Comparison of ENCODE assay signal across 1 cellular context in the genomic region with DNA sequence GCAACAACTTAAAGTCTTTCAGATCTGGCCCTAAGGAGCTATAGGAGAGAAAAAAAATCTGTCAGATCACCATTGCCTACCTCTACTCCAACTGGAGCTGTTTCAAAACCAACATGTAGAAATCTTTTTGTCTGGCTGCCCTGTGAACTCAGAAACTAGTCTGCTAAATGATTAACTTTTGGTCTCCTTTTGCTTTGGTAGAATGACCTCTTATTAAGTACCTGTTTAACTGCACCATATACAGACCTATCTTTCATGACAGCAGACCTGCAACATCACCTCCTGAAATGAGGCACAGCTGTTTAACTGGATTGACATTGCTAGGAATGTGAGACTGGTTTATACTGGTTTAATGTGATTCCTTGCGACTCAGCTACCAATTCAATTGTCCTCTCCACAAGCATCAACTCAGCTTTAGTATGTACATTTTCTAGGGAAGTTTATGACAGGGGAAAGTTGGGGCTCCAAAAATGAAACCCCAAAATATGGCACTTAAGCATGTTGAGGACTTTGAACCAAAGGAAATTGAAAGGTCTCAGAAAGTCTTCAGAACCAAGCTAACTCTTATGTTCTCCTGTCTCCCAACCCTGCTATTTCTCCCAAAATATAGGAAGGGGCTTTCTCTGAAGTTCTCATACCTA.
TF ChIP-seq lines count a peak whose summit lies in the region.

No MANE protein-coding gene starts in this region.

TF ChIP-seq in HepG2, 621 proteins besides CTCF, POLR2A, EP300 and RAD21 (continued from another document and continues in another):
- no peak for TF ChIP-seq CENPT (CRISPR knock-in tag; IDR thresholded peaks at IDR 0.05; ENCODE audit: low read depth)
- peak; percentile 55 for TF ChIP-seq HNF4A (CRISPR knock-in tag; IDR thresholded peaks at IDR 0.05)
- TF ChIP-seq ZC3H13 (CRISPR knock-in tag; IDR thresholded peaks at IDR 0.05): no peak
- no peak for TF ChIP-seq SIN3B (IDR thresholded peaks at IDR 0.05; ENCODE audit: low read length)
- no peak for TF ChIP-seq ZNF274 (CRISPR knock-in tag; IDR thresholded peaks at IDR 0.05)
- TF ChIP-seq TBX2 (CRISPR knock-in tag; IDR thresholded peaks at IDR 0.05; ENCODE audit: borderline replicate concordance): peak; percentile 38; the same call in 1 of the 2 replicates
- no peak for TF ChIP-seq ZBTB46 (CRISPR knock-in tag; IDR thresholded peaks at IDR 0.05; ENCODE audit: borderline replicate concordance)
- no peak for TF ChIP-seq ZNF773 (CRISPR knock-in tag; IDR thresholded peaks at IDR 0.05; ENCODE audit: borderline replicate concordance)
- TF ChIP-seq ZNF580 (CRISPR knock-in tag; IDR thresholded peaks at IDR 0.05; ENCODE audit: borderline replicate concordance, low read depth): no peak
- TF ChIP-seq ATF3 (CRISPR knock-in tag; IDR thresholded peaks at IDR 0.05): no peak
- no peak for TF ChIP-seq BHLHE40 (IDR thresholded peaks at IDR 0.05; ENCODE audit: low read length)
- no peak for TF ChIP-seq GABPA (IDR thresholded peaks at IDR 0.05; ENCODE audit: low read depth, low read length)
- TF ChIP-seq GABPA (CRISPR knock-in tag; IDR thresholded peaks at IDR 0.05; ENCODE audit: low read depth): 0 out of 2 replicates have a peak, but pooled peaks have one; percentile 25
- TF ChIP-seq, protein P1, sequence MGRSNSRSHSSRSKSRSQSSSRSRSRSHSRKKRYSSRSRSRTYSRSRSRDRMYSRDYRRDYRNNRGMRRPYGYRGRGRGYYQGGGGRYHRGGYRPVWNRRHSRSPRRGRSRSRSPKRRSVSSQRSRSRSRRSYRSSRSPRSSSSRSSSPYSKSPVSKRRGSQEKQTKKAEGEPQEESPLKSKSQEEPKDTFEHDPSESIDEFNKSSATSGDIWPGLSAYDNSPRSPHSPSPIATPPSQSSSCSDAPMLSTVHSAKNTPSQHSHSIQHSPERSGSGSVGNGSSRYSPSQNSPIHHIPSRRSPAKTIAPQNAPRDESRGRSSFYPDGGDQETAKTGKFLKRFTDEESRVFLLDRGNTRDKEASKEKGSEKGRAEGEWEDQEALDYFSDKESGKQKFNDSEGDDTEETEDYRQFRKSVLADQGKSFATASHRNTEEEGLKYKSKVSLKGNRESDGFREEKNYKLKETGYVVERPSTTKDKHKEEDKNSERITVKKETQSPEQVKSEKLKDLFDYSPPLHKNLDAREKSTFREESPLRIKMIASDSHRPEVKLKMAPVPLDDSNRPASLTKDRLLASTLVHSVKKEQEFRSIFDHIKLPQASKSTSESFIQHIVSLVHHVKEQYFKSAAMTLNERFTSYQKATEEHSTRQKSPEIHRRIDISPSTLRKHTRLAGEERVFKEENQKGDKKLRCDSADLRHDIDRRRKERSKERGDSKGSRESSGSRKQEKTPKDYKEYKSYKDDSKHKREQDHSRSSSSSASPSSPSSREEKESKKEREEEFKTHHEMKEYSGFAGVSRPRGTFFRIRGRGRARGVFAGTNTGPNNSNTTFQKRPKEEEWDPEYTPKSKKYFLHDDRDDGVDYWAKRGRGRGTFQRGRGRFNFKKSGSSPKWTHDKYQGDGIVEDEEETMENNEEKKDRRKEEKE (IDR thresholded peaks at IDR 0.05): no peak
- TF ChIP-seq ZNF414 (CRISPR knock-in tag; IDR thresholded peaks at IDR 0.05): no peak
- TF ChIP-seq PRDM15 (CRISPR knock-in tag; IDR thresholded peaks at IDR 0.05): no peak
- peak; percentile 79 for TF ChIP-seq HMG20A (CRISPR knock-in tag; IDR thresholded peaks at IDR 0.05; ENCODE audit: borderline replicate concordance)
- no peak for TF ChIP-seq ZNF616 (CRISPR knock-in tag; IDR thresholded peaks at IDR 0.05; ENCODE audit: low read depth)
- no peak for TF ChIP-seq ZNF891 (CRISPR knock-in tag; IDR thresholded peaks at IDR 0.05)
- no peak for TF ChIP-seq SNAPC2 (CRISPR knock-in tag; IDR thresholded peaks at IDR 0.05)
- TF ChIP-seq CBX2 (IDR thresholded peaks at IDR 0.05; ENCODE audit: low read depth, low read length): no peak
- no peak for TF ChIP-seq CBX2 (CRISPR knock-in tag; IDR thresholded peaks at IDR 0.05; ENCODE audit: low read depth)
- TF ChIP-seq TAF1 (CRISPR knock-in tag; IDR thresholded peaks at IDR 0.05): no peak
- no peak for TF ChIP-seq ZSCAN20 (CRISPR knock-in tag; IDR thresholded peaks at IDR 0.05; ENCODE audit: borderline replicate concordance)
- no peak for TF ChIP-seq ZNF432 (CRISPR knock-in tag; IDR thresholded peaks at IDR 0.05; ENCODE audit: borderline replicate concordance)
- no peak for TF ChIP-seq ZNF737 (CRISPR knock-in tag; IDR thresholded peaks at IDR 0.05; ENCODE audit: borderline replicate concordance)
- no peak for TF ChIP-seq EZH2 (conservative IDR thresholded peaks at IDR 0.05; ENCODE audit: low read depth, low read length)
- TF ChIP-seq, protein P2, sequence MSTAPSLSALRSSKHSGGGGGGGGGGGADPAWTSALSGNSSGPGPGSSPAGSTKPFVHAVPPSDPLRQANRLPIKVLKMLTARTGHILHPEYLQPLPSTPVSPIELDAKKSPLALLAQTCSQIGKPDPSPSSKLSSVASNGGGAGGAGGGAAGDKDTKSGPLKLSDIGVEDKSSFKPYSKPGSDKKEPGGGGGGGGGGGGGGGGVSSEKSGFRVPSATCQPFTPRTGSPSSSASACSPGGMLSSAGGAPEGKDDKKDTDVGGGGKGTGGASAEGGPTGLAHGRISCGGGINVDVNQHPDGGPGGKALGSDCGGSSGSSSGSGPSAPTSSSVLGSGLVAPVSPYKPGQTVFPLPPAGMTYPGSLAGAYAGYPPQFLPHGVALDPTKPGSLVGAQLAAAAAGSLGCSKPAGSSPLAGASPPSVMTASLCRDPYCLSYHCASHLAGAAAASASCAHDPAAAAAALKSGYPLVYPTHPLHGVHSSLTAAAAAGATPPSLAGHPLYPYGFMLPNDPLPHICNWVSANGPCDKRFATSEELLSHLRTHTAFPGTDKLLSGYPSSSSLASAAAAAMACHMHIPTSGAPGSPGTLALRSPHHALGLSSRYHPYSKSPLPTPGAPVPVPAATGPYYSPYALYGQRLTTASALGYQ (CRISPR knock-in tag; IDR thresholded peaks at IDR 0.05): no peak
- no peak for TF ChIP-seq ZNF282 (IDR thresholded peaks at IDR 0.05; ENCODE audit: partially characterized antibody)
- TF ChIP-seq, protein P3, sequence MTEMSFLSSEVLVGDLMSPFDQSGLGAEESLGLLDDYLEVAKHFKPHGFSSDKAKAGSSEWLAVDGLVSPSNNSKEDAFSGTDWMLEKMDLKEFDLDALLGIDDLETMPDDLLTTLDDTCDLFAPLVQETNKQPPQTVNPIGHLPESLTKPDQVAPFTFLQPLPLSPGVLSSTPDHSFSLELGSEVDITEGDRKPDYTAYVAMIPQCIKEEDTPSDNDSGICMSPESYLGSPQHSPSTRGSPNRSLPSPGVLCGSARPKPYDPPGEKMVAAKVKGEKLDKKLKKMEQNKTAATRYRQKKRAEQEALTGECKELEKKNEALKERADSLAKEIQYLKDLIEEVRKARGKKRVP (CRISPR knock-in tag; IDR thresholded peaks at IDR 0.05): no peak
- no peak for TF ChIP-seq ZNF3 (CRISPR knock-in tag; IDR thresholded peaks at IDR 0.05)
- no peak for TF ChIP-seq ZBTB33 (CRISPR knock-in tag; IDR thresholded peaks at IDR 0.05)
- TF ChIP-seq ETV5 (CRISPR knock-in tag; IDR thresholded peaks at IDR 0.05; ENCODE audit: borderline replicate concordance): peak; percentile 16; the same call in 1 of the 2 replicates
- peak; percentile 46; the same call in 1 of the 2 replicates for TF ChIP-seq IRF2 (CRISPR knock-in tag; IDR thresholded peaks at IDR 0.05)
- no peak for TF ChIP-seq ESRRA (CRISPR knock-in tag; IDR thresholded peaks at IDR 0.05; ENCODE audit: low read depth)
- TF ChIP-seq ZNF138 (CRISPR knock-in tag; IDR thresholded peaks at IDR 0.05; ENCODE audit: low read depth): no peak
- TF ChIP-seq CEBPB (IDR thresholded peaks at IDR 0.05; ENCODE audit: borderline replicate concordance, low read depth, low read length): peak; percentile 40; the same call in 1 of the 2 replicates
- TF ChIP-seq ZNF703 (CRISPR knock-in tag; IDR thresholded peaks at IDR 0.05; ENCODE audit: borderline replicate concordance): no peak
- TF ChIP-seq, protein P4, sequence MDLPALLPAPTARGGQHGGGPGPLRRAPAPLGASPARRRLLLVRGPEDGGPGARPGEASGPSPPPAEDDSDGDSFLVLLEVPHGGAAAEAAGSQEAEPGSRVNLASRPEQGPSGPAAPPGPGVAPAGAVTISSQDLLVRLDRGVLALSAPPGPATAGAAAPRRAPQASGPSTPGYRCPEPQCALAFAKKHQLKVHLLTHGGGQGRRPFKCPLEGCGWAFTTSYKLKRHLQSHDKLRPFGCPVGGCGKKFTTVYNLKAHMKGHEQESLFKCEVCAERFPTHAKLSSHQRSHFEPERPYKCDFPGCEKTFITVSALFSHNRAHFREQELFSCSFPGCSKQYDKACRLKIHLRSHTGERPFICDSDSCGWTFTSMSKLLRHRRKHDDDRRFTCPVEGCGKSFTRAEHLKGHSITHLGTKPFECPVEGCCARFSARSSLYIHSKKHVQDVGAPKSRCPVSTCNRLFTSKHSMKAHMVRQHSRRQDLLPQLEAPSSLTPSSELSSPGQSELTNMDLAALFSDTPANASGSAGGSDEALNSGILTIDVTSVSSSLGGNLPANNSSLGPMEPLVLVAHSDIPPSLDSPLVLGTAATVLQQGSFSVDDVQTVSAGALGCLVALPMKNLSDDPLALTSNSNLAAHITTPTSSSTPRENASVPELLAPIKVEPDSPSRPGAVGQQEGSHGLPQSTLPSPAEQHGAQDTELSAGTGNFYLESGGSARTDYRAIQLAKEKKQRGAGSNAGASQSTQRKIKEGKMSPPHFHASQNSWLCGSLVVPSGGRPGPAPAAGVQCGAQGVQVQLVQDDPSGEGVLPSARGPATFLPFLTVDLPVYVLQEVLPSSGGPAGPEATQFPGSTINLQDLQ (CRISPR knock-in tag; IDR thresholded peaks at IDR 0.05): no peak
- no peak for TF ChIP-seq ZNF30 (CRISPR knock-in tag; IDR thresholded peaks at IDR 0.05)
- no peak for TF ChIP-seq EHMT2 (IDR thresholded peaks at IDR 0.05; ENCODE audit: borderline replicate concordance, low read depth, low read length)
- TF ChIP-seq ASH2L (IDR thresholded peaks at IDR 0.05; ENCODE audit: insufficient read length, low read depth, low read length): peak; percentile 69
- peak; percentile 53; the same call in 1 of the 2 replicates for TF ChIP-seq HDAC2 (CRISPR knock-in tag; IDR thresholded peaks at IDR 0.05)
- no peak; a peak in 1 of 4 replicates for TF ChIP-seq NR2F1 (CRISPR knock-in tag; IDR thresholded peaks at IDR 0.05)
- no peak for TF ChIP-seq KDM4B (CRISPR knock-in tag; IDR thresholded peaks at IDR 0.05)
- no peak for TF ChIP-seq KLF16 (CRISPR knock-in tag; IDR thresholded peaks at IDR 0.05)
- TF ChIP-seq RFX3 (CRISPR knock-in tag; IDR thresholded peaks at IDR 0.05): no peak
